ENCODE assay signal across 8 cellular contexts in genomic region chr1:11790880-11791715, GRCh38. TPM values are rescaled to one million over a fixed set of nuclear protein-coding genes. Genes with fewer than 3 reads are reported as not detected.
DNase-seq lines count a peak whose midpoint lies in the region; ATAC-seq and TF ChIP-seq lines count a peak whose summit lies in the region.

No MANE protein-coding gene starts in this region.

- TF ChIP-seq CTCF in AG09309 (IDR thresholded peaks at IDR 0.05; ENCODE audit: control insufficient read depth, insufficient read depth, low read depth, low read length, missing control alignments) (no peak), OCI-LY3 (IDR thresholded peaks at IDR 0.05; ENCODE audit: low read depth, low read length) (no peak)

- peaks cover 25% of the 10 kb centered on the region for H3K4me1 ChIP-seq in OCI-LY3 (ENCODE audit: low read length)

- no peaks in the 10 kb centered on the region for H3K36me3 ChIP-seq in OCI-LY3 (replicated peaks; ENCODE audit: low read depth, low read length)

- ATAC-seq in esophagus mucosa: peak; percentile 85
- no peak for ATAC-seq in GM18907 (IDR thresholded peaks at IDR 0.05; ENCODE audit: unreplicated experiment)

- peak overlapping the region; percentile 44 for H3K4me2 ChIP-seq in OCI-LY3 (ENCODE audit: low read length)

- H3K27me3 ChIP-seq in OCI-LY3 (ENCODE audit: low read depth, low read length): no peaks in the 10 kb centered on the region

- H3K4me3 ChIP-seq in AG09309 (ENCODE audit: control insufficient read depth, low read depth, low read length) (no peak overlapping the region), OCI-LY3 (ENCODE audit: low read length) (no peak overlapping the region)

- no peak overlapping the region for H2AFZ ChIP-seq in OCI-LY3 (ENCODE audit: low read depth, low read length)

- DNase-seq in AG09309 (ENCODE audit: low read depth): peak; percentile 80
- peak; percentile 46 for DNase-seq in non-pigmented ciliary epithelial cell (ENCODE audit: low read depth)
- DNase-seq in NCI-H146 treated with DMSO at 0.1 percent for 48 hours (lab: John Stamatoyannopoulos, UW; ENCODE audit: unreplicated experiment): no peak
- no peak for DNase-seq in iPS-NIHi11 (ENCODE audit: low spot score)
- DNase-seq in activated CD8-positive, alpha-beta memory T cell treated with anti-CD3 and anti-CD28 coated beads, Interleukin-2, amount 50 U/mL, for 4 hours: no peak

- H3K9ac ChIP-seq in OCI-LY3 (ENCODE audit: low read length): no peak overlapping the region

- H3K9me3 ChIP-seq in OCI-LY3 (ENCODE audit: insufficient read depth, low read length): no peaks in the 10 kb centered on the region

- no peaks in the 10 kb centered on the region for H3K79me2 ChIP-seq in OCI-LY3 (ENCODE audit: low read length)

- peak overlapping the region; percentile 34; the same call in 1 of the 2 replicates for H3K27ac ChIP-seq in OCI-LY3 (ENCODE audit: low read length)

- no peaks in the 10 kb centered on the region for H4K20me1 ChIP-seq in OCI-LY3 (ENCODE audit: insufficient read depth, low read length)

RNA-seq across cellular contexts. Expression of gene MTHFR, which starts 14.7 kb away (rescaled TPM):
- 21.3 TPM for total RNA-seq in esophagus mucosa

RNA-seq across cellular contexts. Expression of gene CLCN6, which starts 14.9 kb away (rescaled TPM):
- total RNA-seq in esophagus mucosa: 6.9 TPM

RNA-seq across cellular contexts. Expression of gene C1orf167, which starts 29.1 kb away (rescaled TPM):
- 0.84 TPM for total RNA-seq in esophagus mucosa

RNA-seq across cellular contexts. Expression of gene AGTRAP, which starts 55.2 kb away (rescaled TPM):
- total RNA-seq in esophagus mucosa: 50.4 TPM

RNA-seq across cellular contexts. Expression of gene NPPA, which starts 56.5 kb away (rescaled TPM):
- not detected for total RNA-seq in esophagus mucosa

Comparison
In these comparisons a context has a peak if more than half of its experiments do, and no peak if none do; other contexts are left out.
1. DNase-seq: peak in AG09309 (single experiment) and non-pigmented ciliary epithelial cell (single experiment); none in NCI-H146 treated with DMSO at 0.1 percent for 48 hours (single experiment), iPS-NIHi11 (single experiment) and activated CD8-positive, alpha-beta memory T cell treated with anti-CD3 and anti-CD28 coated beads, Interleukin-2, amount 50 U/mL, for 4 hours (single experiment).